Comparison of ENCODE assay signal across 11 cellular contexts in genomic region chr7:142813262-142813661, GRCh38. TPM values are rescaled to one million over a fixed set of nuclear protein-coding genes. Genes with fewer than 3 reads are reported as not detected.
DNase-seq lines count a peak whose midpoint lies in the region; ATAC-seq lines count a peak whose summit lies in the region.
"Had no signal": no experiment of that assay in that cellular context is flagged by ENCODE, and none has a peak within 500 bp of the region (broad histone marks: within the 10 kb centered on the region; RNA-seq: fewer than 3 reads in every experiment).

No MANE protein-coding gene starts in this region.

- no peak overlapping the region for H3K9ac ChIP-seq in HUES48 (ENCODE audit: low read depth, low read length)

- H3K9me3 Mint-ChIP-seq in CD8-positive, alpha-beta memory T cell: no peaks in the 10 kb centered on the region
- no peaks in the 10 kb centered on the region for H3K9me3 Mint-ChIP-seq in activated naive CD8-positive, alpha-beta T cell treated with anti-CD3 and anti-CD28 coated beads, Interleukin-2, amount 50 U/mL, for 24 hours
- H3K9me3 Mint-ChIP-seq in memory B cell: peaks cover 5% of the 10 kb centered on the region

- no peak for ATAC-seq in activated naive CD8-positive, alpha-beta T cell treated with anti-CD3 and anti-CD28 coated beads, Interleukin-2, amount 50 U/mL, for 24 hours
- no peak for ATAC-seq in memory B cell (ENCODE audit: low read depth)
- no peak for ATAC-seq in GM21529 (IDR thresholded peaks at IDR 0.05; ENCODE audit: unreplicated experiment)
- no peak for ATAC-seq in HG03521 (IDR thresholded peaks at IDR 0.05; ENCODE audit: unreplicated experiment)

- H3K4me3 ChIP-seq in CD8-positive, alpha-beta memory T cell (ENCODE audit: low read length): no peak overlapping the region
- H3K4me3 ChIP-seq in HUES48 (ENCODE audit: low read depth, low read length): peak overlapping the region; percentile 14; the same call in 1 of the 2 replicates
- H3K4me3 ChIP-seq: stomach had no signal

- H3K9me3 ChIP-seq in CD8-positive, alpha-beta memory T cell (ENCODE audit: low read length): no peaks in the 10 kb centered on the region
- no peaks in the 10 kb centered on the region for H3K9me3 ChIP-seq in HUES48 (ENCODE audit: control insufficient read depth, insufficient read depth, low read length)
- H3K9me3 ChIP-seq: stomach had no signal

- H3K27me3 ChIP-seq in CD8-positive, alpha-beta memory T cell (ENCODE audit: insufficient read depth, low read length, poor library complexity, severe bottlenecking): no peaks in the 10 kb centered on the region
- no peaks in the 10 kb centered on the region for H3K27me3 ChIP-seq in HUES48 (ENCODE audit: control insufficient read depth, insufficient read depth, low read length)

- no peak overlapping the region for H3K27ac ChIP-seq in CD8-positive, alpha-beta memory T cell (ENCODE audit: low read depth, low read length)
- H3K27ac ChIP-seq in HUES48 (ENCODE audit: low read depth, low read length): peak overlapping the region; percentile 95
- H3K27ac ChIP-seq: stomach had no signal

- peaks cover 12 to 23% of the 10 kb centered on the region in 2 donors for H3K27me3 Mint-ChIP-seq in CD8-positive, alpha-beta memory T cell
- peaks cover 4% of the 10 kb centered on the region for H3K27me3 Mint-ChIP-seq in activated naive CD8-positive, alpha-beta T cell treated with anti-CD3 and anti-CD28 coated beads, Interleukin-2, amount 50 U/mL, for 24 hours
- no peaks in the 10 kb centered on the region for H3K27me3 Mint-ChIP-seq in memory B cell

- H3K36me3 Mint-ChIP-seq in CD8-positive, alpha-beta memory T cell: peaks cover 0 to 3% (median 0%) of the 10 kb centered on the region in 3 donors
- H3K36me3 Mint-ChIP-seq in activated naive CD8-positive, alpha-beta T cell treated with anti-CD3 and anti-CD28 coated beads, Interleukin-2, amount 50 U/mL, for 24 hours (ENCODE audit: low read depth): peaks cover 2% of the 10 kb centered on the region
- H3K36me3 Mint-ChIP-seq in memory B cell: peaks cover 14% of the 10 kb centered on the region

- CTCF ChIA-PET in CD8-positive, alpha-beta memory T cell (lab: Charles Lee): interaction anchor here (0.9 to 15.2 kb wide), 11 partner anchors 22 to 514 kb away, joined by 3 to 508 read pairs (median 5); no protein-coding TSS in a partner anchor

- H3K27ac Mint-ChIP-seq in CD8-positive, alpha-beta memory T cell: peak overlapping the region in 5 of 8 donors; percentile 25 to 90 (median 73)
- peak overlapping the region; percentile 98 for H3K27ac Mint-ChIP-seq in activated naive CD8-positive, alpha-beta T cell treated with anti-CD3 and anti-CD28 coated beads, Interleukin-2, amount 50 U/mL, for 24 hours
- H3K27ac Mint-ChIP-seq in memory B cell: peak overlapping the region; percentile 99

- H3K36me3 ChIP-seq in CD8-positive, alpha-beta memory T cell (ENCODE audit: insufficient read depth, low read length): no peaks in the 10 kb centered on the region
- H3K36me3 ChIP-seq in HUES48 (ENCODE audit: control insufficient read depth, insufficient read depth, low read length): no peaks in the 10 kb centered on the region
- H3K36me3 ChIP-seq: stomach had no signal

- POLR2A ChIA-PET in CD8-positive, alpha-beta memory T cell (lab: Charles Lee): interaction anchor here (1.2 to 13.3 kb wide), 3 partner anchors 9 to 181 kb away, joined by 5 to 1213 read pairs (median 20); no protein-coding TSS in a partner anchor

- DNase-seq in CD8-positive, alpha-beta memory T cell: peak in 1 of 5 donors; percentile 43
- DNase-seq in activated naive CD8-positive, alpha-beta T cell treated with anti-CD3 and anti-CD28 coated beads, Interleukin-2, amount 50 U/mL, for 24 hours: no peak
- DNase-seq in memory B cell (ENCODE audit: low spot score in 2 of 2) (no peak), D341Med (ENCODE audit: low spot score) (no peak)
- DNase-seq in effector CD4-positive, alpha-beta T cell: no peak
- DNase-seq: anterior cingulate cortex, NCI-H187, stomach had no signal

- H3K4me1 ChIP-seq in CD8-positive, alpha-beta memory T cell (ENCODE audit: insufficient read depth, low read length): peaks cover 54% of the 10 kb centered on the region
- peaks cover 32% of the 10 kb centered on the region for H3K4me1 ChIP-seq in HUES48 (ENCODE audit: control insufficient read depth, insufficient read depth, low read length)

- H3K4me3 Mint-ChIP-seq in CD8-positive, alpha-beta memory T cell: peak overlapping the region in 6 of 7 donors; percentile 33 to 70 (median 48)
- H3K4me3 Mint-ChIP-seq in activated naive CD8-positive, alpha-beta T cell treated with anti-CD3 and anti-CD28 coated beads, Interleukin-2, amount 50 U/mL, for 24 hours: peak overlapping the region; percentile 32
- peak overlapping the region; percentile 90 for H3K4me3 Mint-ChIP-seq in memory B cell

- peaks cover 39 to 57% (median 52%) of the 10 kb centered on the region in 3 donors for H3K4me1 Mint-ChIP-seq in CD8-positive, alpha-beta memory T cell
- H3K4me1 Mint-ChIP-seq in activated naive CD8-positive, alpha-beta T cell treated with anti-CD3 and anti-CD28 coated beads, Interleukin-2, amount 50 U/mL, for 24 hours: peaks cover 61% of the 10 kb centered on the region
- peaks cover 56% of the 10 kb centered on the region for H3K4me1 Mint-ChIP-seq in memory B cell

RNA-seq across cellular contexts. Expression of gene EPHB6, which starts 41.6 kb away (rescaled TPM):
- 1 to 10 TPM; 6.0 to 8.1 TPM for total RNA-seq in CD8-positive, alpha-beta memory T cell
- polyA plus RNA-seq in CD8-positive, alpha-beta memory T cell: 13.7 TPM

RNA-seq across cellular contexts. Expression of gene PRSS2, which starts 42.5 kb away (rescaled TPM):
- not detected for total RNA-seq in CD8-positive, alpha-beta memory T cell
- not detected for polyA plus RNA-seq in CD8-positive, alpha-beta memory T cell

Comparison
In these comparisons a context has a peak if more than half of its experiments do, and no peak if none do; other contexts are left out.
1. H3K4me3 Mint-ChIP-seq: peak in every context shown above with its lines; median percentile 90 in memory B cell; 48 in CD8-positive, alpha-beta memory T cell; 32 in activated naive CD8-positive, alpha-beta T cell treated with anti-CD3 and anti-CD28 coated beads, Interleukin-2, amount 50 U/mL, for 24 hours.